ENCODE assay signal across 1 cellular context in the genomic region with DNA sequence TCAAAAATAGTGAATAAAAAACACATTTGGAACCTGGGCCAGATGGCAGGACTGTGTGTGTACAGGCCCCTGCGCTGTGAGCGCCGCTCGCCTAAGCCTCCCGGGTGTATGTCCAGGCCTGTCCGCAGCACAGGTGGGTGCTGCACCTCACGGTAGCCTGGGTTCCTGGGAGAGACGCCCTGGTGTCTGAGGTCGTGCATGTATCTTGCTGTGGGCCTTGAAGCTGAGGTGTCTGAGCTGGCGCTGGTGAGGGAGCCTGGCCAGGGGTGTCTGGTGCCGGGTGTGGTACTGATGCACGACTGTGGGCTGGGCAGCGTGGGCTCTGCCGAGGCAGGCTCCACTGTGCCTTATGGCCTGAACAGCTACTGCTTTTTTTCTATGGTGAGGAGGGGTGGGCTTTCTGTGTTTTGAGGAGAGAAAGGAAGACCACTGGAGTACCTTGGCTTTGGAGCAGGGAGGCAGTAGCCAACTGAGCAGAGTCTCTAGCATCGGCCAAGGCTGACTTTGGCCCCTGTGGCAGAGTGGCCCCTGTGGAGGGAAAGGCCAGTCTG.
TF ChIP-seq lines count a peak whose summit lies in the region.

No MANE protein-coding gene starts in this region.

TF ChIP-seq in K562, 482 proteins besides CTCF, POLR2A, EP300 and RAD21 (continued from another document and continues in another):
- TF ChIP-seq, protein P1, sequence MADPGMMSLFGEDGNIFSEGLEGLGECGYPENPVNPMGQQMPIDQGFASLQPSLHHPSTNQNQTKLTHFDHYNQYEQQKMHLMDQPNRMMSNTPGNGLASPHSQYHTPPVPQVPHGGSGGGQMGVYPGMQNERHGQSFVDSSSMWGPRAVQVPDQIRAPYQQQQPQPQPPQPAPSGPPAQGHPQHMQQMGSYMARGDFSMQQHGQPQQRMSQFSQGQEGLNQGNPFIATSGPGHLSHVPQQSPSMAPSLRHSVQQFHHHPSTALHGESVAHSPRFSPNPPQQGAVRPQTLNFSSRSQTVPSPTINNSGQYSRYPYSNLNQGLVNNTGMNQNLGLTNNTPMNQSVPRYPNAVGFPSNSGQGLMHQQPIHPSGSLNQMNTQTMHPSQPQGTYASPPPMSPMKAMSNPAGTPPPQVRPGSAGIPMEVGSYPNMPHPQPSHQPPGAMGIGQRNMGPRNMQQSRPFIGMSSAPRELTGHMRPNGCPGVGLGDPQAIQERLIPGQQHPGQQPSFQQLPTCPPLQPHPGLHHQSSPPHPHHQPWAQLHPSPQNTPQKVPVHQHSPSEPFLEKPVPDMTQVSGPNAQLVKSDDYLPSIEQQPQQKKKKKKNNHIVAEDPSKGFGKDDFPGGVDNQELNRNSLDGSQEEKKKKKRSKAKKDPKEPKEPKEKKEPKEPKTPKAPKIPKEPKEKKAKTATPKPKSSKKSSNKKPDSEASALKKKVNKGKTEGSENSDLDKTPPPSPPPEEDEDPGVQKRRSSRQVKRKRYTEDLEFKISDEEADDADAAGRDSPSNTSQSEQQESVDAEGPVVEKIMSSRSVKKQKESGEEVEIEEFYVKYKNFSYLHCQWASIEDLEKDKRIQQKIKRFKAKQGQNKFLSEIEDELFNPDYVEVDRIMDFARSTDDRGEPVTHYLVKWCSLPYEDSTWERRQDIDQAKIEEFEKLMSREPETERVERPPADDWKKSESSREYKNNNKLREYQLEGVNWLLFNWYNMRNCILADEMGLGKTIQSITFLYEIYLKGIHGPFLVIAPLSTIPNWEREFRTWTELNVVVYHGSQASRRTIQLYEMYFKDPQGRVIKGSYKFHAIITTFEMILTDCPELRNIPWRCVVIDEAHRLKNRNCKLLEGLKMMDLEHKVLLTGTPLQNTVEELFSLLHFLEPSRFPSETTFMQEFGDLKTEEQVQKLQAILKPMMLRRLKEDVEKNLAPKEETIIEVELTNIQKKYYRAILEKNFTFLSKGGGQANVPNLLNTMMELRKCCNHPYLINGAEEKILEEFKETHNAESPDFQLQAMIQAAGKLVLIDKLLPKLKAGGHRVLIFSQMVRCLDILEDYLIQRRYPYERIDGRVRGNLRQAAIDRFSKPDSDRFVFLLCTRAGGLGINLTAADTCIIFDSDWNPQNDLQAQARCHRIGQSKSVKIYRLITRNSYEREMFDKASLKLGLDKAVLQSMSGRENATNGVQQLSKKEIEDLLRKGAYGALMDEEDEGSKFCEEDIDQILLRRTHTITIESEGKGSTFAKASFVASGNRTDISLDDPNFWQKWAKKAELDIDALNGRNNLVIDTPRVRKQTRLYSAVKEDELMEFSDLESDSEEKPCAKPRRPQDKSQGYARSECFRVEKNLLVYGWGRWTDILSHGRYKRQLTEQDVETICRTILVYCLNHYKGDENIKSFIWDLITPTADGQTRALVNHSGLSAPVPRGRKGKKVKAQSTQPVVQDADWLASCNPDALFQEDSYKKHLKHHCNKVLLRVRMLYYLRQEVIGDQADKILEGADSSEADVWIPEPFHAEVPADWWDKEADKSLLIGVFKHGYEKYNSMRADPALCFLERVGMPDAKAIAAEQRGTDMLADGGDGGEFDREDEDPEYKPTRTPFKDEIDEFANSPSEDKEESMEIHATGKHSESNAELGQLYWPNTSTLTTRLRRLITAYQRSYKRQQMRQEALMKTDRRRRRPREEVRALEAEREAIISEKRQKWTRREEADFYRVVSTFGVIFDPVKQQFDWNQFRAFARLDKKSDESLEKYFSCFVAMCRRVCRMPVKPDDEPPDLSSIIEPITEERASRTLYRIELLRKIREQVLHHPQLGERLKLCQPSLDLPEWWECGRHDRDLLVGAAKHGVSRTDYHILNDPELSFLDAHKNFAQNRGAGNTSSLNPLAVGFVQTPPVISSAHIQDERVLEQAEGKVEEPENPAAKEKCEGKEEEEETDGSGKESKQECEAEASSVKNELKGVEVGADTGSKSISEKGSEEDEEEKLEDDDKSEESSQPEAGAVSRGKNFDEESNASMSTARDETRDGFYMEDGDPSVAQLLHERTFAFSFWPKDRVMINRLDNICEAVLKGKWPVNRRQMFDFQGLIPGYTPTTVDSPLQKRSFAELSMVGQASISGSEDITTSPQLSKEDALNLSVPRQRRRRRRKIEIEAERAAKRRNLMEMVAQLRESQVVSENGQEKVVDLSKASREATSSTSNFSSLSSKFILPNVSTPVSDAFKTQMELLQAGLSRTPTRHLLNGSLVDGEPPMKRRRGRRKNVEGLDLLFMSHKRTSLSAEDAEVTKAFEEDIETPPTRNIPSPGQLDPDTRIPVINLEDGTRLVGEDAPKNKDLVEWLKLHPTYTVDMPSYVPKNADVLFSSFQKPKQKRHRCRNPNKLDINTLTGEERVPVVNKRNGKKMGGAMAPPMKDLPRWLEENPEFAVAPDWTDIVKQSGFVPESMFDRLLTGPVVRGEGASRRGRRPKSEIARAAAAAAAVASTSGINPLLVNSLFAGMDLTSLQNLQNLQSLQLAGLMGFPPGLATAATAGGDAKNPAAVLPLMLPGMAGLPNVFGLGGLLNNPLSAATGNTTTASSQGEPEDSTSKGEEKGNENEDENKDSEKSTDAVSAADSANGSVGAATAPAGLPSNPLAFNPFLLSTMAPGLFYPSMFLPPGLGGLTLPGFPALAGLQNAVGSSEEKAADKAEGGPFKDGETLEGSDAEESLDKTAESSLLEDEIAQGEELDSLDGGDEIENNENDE (IDR thresholded peaks at IDR 0.05; ENCODE audit: low read depth, low read length): peak; percentile 42
- no peak for TF ChIP-seq THRA (IDR thresholded peaks at IDR 0.05)
- TF ChIP-seq EP400 (IDR thresholded peaks at IDR 0.05): no peak
- TF ChIP-seq FOXK2 (conservative IDR thresholded peaks at IDR 0.05 in 1 of 2, IDR thresholded peaks at IDR 0.05 in 1 of 2; ENCODE audit: low read depth in 2 of 2): no peak
- no peak for TF ChIP-seq SP2 (IDR thresholded peaks at IDR 0.05; ENCODE audit: extremely low read depth, low read depth, low read length, poor library complexity, severe bottlenecking)
- TF ChIP-seq GABPA (tag; conservative IDR thresholded peaks at IDR 0.05; ENCODE audit: low read depth): no peak
- peak; percentile 67; the same call in 1 of the 2 replicates for TF ChIP-seq ZNF785 (CRISPR knock-in tag; IDR thresholded peaks at IDR 0.05)
- no peak for TF ChIP-seq NR2F6 (CRISPR knock-in tag; IDR thresholded peaks at IDR 0.05)
- TF ChIP-seq, protein P2, sequence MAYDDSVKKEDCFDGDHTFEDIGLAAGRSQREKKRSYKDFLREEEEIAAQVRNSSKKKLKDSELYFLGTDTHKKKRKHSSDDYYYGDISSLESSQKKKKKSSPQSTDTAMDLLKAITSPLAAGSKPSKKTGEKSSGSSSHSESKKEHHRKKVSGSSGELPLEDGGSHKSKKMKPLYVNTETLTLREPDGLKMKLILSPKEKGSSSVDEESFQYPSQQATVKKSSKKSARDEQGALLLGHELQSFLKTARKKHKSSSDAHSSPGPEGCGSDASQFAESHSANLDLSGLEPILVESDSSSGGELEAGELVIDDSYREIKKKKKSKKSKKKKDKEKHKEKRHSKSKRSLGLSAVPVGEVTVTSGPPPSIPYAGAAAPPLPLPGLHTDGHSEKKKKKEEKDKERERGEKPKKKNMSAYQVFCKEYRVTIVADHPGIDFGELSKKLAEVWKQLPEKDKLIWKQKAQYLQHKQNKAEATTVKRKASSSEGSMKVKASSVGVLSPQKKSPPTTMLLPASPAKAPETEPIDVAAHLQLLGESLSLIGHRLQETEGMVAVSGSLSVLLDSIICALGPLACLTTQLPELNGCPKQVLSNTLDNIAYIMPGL (CRISPR knock-in tag; IDR thresholded peaks at IDR 0.05): no peak
- peak; percentile 77; the same call in 1 of the 2 replicates for TF ChIP-seq OTX1 (CRISPR knock-in tag; IDR thresholded peaks at IDR 0.05)
- no peak for TF ChIP-seq FOSL1 (tag; conservative IDR thresholded peaks at IDR 0.05)
- TF ChIP-seq CBX1 (IDR thresholded peaks at IDR 0.05; ENCODE audit: low read depth): peak; percentile 56; the same call in 1 of the 2 replicates
- peak in 1 of 2 experiments; percentile 50; a peak in 1 of 4 replicates for TF ChIP-seq NONO (IDR thresholded peaks at IDR 0.05; ENCODE audit: low read depth in 2 of 2, low read length in 1 of 2)
- TF ChIP-seq POLR2AphosphoS5 (IDR thresholded peaks at IDR 0.05; ENCODE audit: control insufficient read depth, insufficient read depth, low read depth, low read length): peak; percentile 79; the same call in 1 of the 2 replicates
- TF ChIP-seq RBFOX2 (IDR thresholded peaks at IDR 0.05; ENCODE audit: low read depth, low read length): peak; percentile 71
- peak; percentile 83; the same call in 1 of the 2 replicates for TF ChIP-seq ELF4 (CRISPR knock-in tag; IDR thresholded peaks at IDR 0.05)
- TF ChIP-seq KLF13 (tag; IDR thresholded peaks at IDR 0.05; ENCODE audit: borderline replicate concordance, low read depth): 0 out of 2 replicates have a peak, but pooled peaks have one; percentile 54
- TF ChIP-seq, protein P3, sequence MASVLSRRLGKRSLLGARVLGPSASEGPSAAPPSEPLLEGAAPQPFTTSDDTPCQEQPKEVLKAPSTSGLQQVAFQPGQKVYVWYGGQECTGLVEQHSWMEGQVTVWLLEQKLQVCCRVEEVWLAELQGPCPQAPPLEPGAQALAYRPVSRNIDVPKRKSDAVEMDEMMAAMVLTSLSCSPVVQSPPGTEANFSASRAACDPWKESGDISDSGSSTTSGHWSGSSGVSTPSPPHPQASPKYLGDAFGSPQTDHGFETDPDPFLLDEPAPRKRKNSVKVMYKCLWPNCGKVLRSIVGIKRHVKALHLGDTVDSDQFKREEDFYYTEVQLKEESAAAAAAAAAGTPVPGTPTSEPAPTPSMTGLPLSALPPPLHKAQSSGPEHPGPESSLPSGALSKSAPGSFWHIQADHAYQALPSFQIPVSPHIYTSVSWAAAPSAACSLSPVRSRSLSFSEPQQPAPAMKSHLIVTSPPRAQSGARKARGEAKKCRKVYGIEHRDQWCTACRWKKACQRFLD (CRISPR knock-in tag; IDR thresholded peaks at IDR 0.05): 0 out of 2 replicates have a peak, but pooled peaks have one; percentile 13
- no peak for TF ChIP-seq RBM17 (IDR thresholded peaks at IDR 0.05; ENCODE audit: borderline replicate concordance, low read depth, low read length)
- peak; percentile 90 for TF ChIP-seq ERF (CRISPR knock-in tag; IDR thresholded peaks at IDR 0.05)
- no peak for TF ChIP-seq KLF6 (CRISPR knock-in tag; IDR thresholded peaks at IDR 0.05; ENCODE audit: borderline replicate concordance)
- no peak for TF ChIP-seq HMG20B (CRISPR knock-in tag; IDR thresholded peaks at IDR 0.05)
- TF ChIP-seq CBX8 (IDR thresholded peaks at IDR 0.05; ENCODE audit: borderline replicate concordance, extremely low read depth, low read depth, low read length, poor library complexity, severe bottlenecking): no peak
- TF ChIP-seq ATF1 (CRISPR knock-in tag; IDR thresholded peaks at IDR 0.05): peak; percentile 33; the same call in 1 of the 2 replicates
- no peak for TF ChIP-seq ATF1 (tag; IDR thresholded peaks at IDR 0.05)
- TF ChIP-seq MBD2 (IDR thresholded peaks at IDR 0.05; ENCODE audit: borderline replicate concordance, low read depth): 0 out of 2 replicates have a peak, but pooled peaks have one; percentile 23
- peak; percentile 86 for TF ChIP-seq POLR2B (IDR thresholded peaks at IDR 0.05; ENCODE audit: low read depth, partially characterized antibody)
- TF ChIP-seq, protein P4, sequence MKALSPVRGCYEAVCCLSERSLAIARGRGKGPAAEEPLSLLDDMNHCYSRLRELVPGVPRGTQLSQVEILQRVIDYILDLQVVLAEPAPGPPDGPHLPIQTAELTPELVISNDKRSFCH (CRISPR knock-in tag; IDR thresholded peaks at IDR 0.05): no peak
- TF ChIP-seq, protein P4 (tag; IDR thresholded peaks at IDR 0.05): 0 out of 2 replicates have a peak, but pooled peaks have one; percentile 21
- TF ChIP-seq HDAC2 (IDR thresholded peaks at IDR 0.05): no peak
- TF ChIP-seq DDX20 (tag; IDR thresholded peaks at IDR 0.05; ENCODE audit: low read depth): no peak
- TF ChIP-seq CAMTA2 (CRISPR knock-in tag; conservative IDR thresholded peaks at IDR 0.05): peak; percentile 80; the same call in 1 of the 2 replicates
- no peak for TF ChIP-seq SMARCC2 (IDR thresholded peaks at IDR 0.05; ENCODE audit: low read depth)
- peak; percentile 71; the same call in 1 of the 2 replicates for TF ChIP-seq ZNF695 (CRISPR knock-in tag; IDR thresholded peaks at IDR 0.05)
- peak; percentile 8; the same call in 1 of the 2 replicates for TF ChIP-seq CREB1 (IDR thresholded peaks at IDR 0.05)
- TF ChIP-seq CREB1 (CRISPR knock-in tag; IDR thresholded peaks at IDR 0.05): no peak
- TF ChIP-seq RFX5 (IDR thresholded peaks at IDR 0.05; ENCODE audit: low read depth, low read length): no peak
- TF ChIP-seq ZSCAN29 (IDR thresholded peaks at IDR 0.05): 0 out of 2 replicates have a peak, but pooled peaks have one; percentile 8
- TF ChIP-seq ZNF408 (CRISPR knock-in tag; IDR thresholded peaks at IDR 0.05; ENCODE audit: low read depth): 0 out of 2 replicates have a peak, but pooled peaks have one; percentile 46
- TF ChIP-seq NFIX (CRISPR knock-in tag; IDR thresholded peaks at IDR 0.05; ENCODE audit: low read depth): no peak
- TF ChIP-seq FIP1L1 (IDR thresholded peaks at IDR 0.05; ENCODE audit: low read depth, low read length, poor library complexity, severe bottlenecking): peak; percentile 94
- TF ChIP-seq MAZ (CRISPR knock-in tag; conservative IDR thresholded peaks at IDR 0.05 in 1 of 2, IDR thresholded peaks at IDR 0.05 in 1 of 2): 0 out of 4 replicates have a peak, but pooled peaks of 1 of the 2 experiments have one; percentile 43
- no peak for TF ChIP-seq ZNF57 (CRISPR knock-in tag; IDR thresholded peaks at IDR 0.05)
- TF ChIP-seq ZNF280B (CRISPR knock-in tag; IDR thresholded peaks at IDR 0.05): no peak
